1 cellular context compared by ENCODE assay signal in genomic region chr17:2067559-2067958, GRCh38.
TF ChIP-seq lines count a peak whose summit lies in the region.

No MANE protein-coding gene starts in this region.

TF ChIP-seq in GM23338, 12 proteins besides CTCF, POLR2A, EP300 and RAD21:
- TF ChIP-seq REST (IDR thresholded peaks at IDR 0.05; ENCODE audit: unreplicated experiment), result no peak
- no peak for TF ChIP-seq ETS1 (IDR thresholded peaks at IDR 0.05)
- TF ChIP-seq ZNF114 (CRISPR knock-in tag; IDR thresholded peaks at IDR 0.05), result no peak
- TF ChIP-seq ZNF462 (CRISPR knock-in tag; IDR thresholded peaks at IDR 0.05), result no peak
- TF ChIP-seq JUNB (IDR thresholded peaks at IDR 0.05; ENCODE audit: unreplicated experiment), result no peak
- TF ChIP-seq POLR2AphosphoS5 (IDR thresholded peaks at IDR 0.05; ENCODE audit: low read depth), result no peak
- TF ChIP-seq EZH2 (IDR thresholded peaks at IDR 0.05; ENCODE audit: low read depth, unreplicated experiment), result no peak
- TF ChIP-seq NANOG (IDR thresholded peaks at IDR 0.05; ENCODE audit: borderline replicate concordance), result no peak
